ENCODE assay signal across 20 cellular contexts in genomic region chrX:68697036-68697435, GRCh38.
"Had no signal": no experiment of that assay in that cellular context is flagged by ENCODE, and none has a peak within 500 bp of the region (broad histone marks: within the 10 kb centered on the region; RNA-seq: fewer than 3 reads in every experiment).

No MANE protein-coding gene starts in this region.

- H3K4me3 ChIP-seq: coronary artery, prostate gland, sigmoid colon, SK-N-MC, thoracic aorta had no signal

- H3K36me3 ChIP-seq: gastroesophageal sphincter, prostate gland, sigmoid colon, thoracic aorta had no signal

- ATAC-seq: activated T-cell treated with anti-CD3 and anti-CD28 coated beads, Interleukin-2, amount 50 U/mL, for 72 hours; gastroesophageal sphincter; natural killer cell; stimulated activated naive CD8-positive, alpha-beta T cell treated with anti-CD3 and anti-CD28 coated beads, Interleukin-15, amount 100 ng/mL, for 72 hours had no signal

- H3K4me1 ChIP-seq: prostate gland had no signal

- H3K9me3 ChIP-seq: gastroesophageal sphincter, prostate gland, sigmoid colon, thoracic aorta had no signal

- H3K27ac ChIP-seq: epithelial cell of prostate, prostate gland, SK-N-MC, thoracic aorta had no signal

- H3K27me3 ChIP-seq: gastroesophageal sphincter had no signal

- DNase-seq: activated CD4-positive, alpha-beta T cell treated with anti-CD3 and anti-CD28 coated beads, Interleukin-2, amount 10 ng/mL, durations not matched to agents 7 days and 5 days; activated CD8-positive, alpha-beta memory T cell treated with anti-CD3 and anti-CD28 coated beads, Interleukin-2, amount 50 U/mL, for 48 hours; activated gamma-delta T cell; activated T-cell treated with anti-CD3 and anti-CD28 coated beads, Interleukin-2, amount 50 U/mL, for 72 hours; amniotic stem cell; central memory CD4-positive, alpha-beta T cell; effector memory CD4-positive, alpha-beta T cell; kidney glomerular epithelial cell; natural killer cell; occipital lobe; sigmoid colon; stimulated activated CD4-positive, alpha-beta T cell treated with anti-CD3 and anti-CD28 coated beads, Interleukin-1b, Interleukin-23, amount 100 ng/mL, for 48 hours; stimulated activated naive CD8-positive, alpha-beta T cell treated with anti-CD3 and anti-CD28 coated beads, Interleukin-15, amount 100 ng/mL, for 72 hours; T-helper 9 cell had no signal
